ENCODE assay signal across 1 cellular context in the genomic region with DNA sequence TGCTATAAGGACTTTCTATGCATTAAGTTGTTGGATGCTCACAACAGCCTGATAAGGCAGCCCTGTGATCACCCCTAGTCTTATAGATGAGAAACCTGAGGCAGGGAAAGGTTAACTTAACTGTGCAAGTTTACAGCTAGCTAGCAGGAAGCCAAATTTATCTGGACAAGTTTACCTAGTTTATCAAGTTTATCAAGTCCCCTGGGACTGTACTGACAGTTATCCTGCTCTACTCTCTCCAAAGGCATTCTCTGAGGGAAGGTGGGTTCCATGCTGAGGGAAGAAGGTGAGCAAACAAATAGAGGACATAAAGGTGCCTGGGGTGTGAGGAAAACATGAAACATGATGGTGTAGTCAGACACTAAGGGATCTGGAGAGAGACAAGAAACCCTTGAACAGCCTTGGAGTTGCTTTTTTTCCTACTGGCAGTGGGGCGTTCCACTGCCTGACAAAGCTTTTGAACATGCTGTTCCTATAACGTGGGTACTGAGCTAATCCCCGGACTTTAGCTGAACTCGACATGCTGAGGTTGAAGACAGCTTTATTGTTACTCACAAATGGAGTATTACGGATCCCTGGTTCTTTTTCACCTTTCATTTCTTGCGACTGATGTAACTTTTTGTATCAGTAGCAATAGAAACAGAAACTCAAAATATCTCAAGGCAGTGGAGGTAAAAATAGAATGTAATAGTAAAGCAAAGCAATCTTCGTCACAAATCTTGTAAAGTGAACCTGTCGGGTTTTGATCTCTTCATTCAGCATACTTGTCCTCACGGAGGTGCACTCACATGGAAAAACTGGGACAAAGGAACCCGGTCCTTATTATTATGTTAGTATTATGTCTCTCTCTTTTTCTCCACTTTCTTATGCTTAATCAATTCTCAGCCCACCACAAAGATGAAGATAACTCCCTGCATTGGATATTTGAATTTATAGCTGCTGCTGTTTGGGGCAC.
TF ChIP-seq lines count a peak whose summit lies in the region.

No MANE protein-coding gene starts in this region.

TF ChIP-seq in H1, 55 proteins besides CTCF, POLR2A, EP300 and RAD21:
- TF ChIP-seq JUN (IDR thresholded peaks at IDR 0.05; ENCODE audit: low read depth, low read length) (no peak), TBP (IDR thresholded peaks at IDR 0.05; ENCODE audit: low read depth, low read length) (no peak), GTF2F1 (IDR thresholded peaks at IDR 0.05; ENCODE audit: borderline replicate concordance, low read depth, low read length) (no peak), RXRA (IDR thresholded peaks at IDR 0.05; ENCODE audit: insufficient read depth, low read depth, low read length) (no peak), FOSL1 (IDR thresholded peaks at IDR 0.05; ENCODE audit: insufficient read depth, low read depth, low read length) (no peak)
